Comparison of ENCODE assay signal across 1 cellular context in the genomic region with DNA sequence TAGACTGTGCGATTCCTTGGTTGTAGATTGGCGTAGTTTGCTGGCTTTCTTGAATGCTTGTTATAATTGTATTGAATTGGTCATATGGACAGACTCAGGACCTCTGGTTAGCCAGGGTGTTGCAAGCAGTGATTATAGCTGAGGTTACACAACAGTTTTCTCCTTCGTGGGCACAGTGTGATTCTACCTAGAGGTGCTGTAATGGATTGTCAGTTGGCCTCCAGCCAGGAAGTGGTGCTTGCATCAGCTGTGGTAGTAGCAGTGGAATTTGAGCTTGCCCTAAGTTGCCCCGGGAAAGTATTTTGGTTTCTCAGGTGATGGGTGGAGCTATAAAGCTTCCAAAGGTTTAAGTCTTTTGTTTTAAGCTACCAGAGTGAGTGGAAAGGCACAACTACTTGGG.
TF ChIP-seq lines count a peak whose summit lies in the region.

No MANE protein-coding gene starts in this region.

TF ChIP-seq in GM23338, 12 proteins besides CTCF, POLR2A, EP300 and RAD21 (continued from another document):
- TF ChIP-seq ZNF462 (CRISPR knock-in tag; IDR thresholded peaks at IDR 0.05) (no peak), POLR2AphosphoS5 (IDR thresholded peaks at IDR 0.05; ENCODE audit: low read depth) (no peak), STAT1 (IDR thresholded peaks at IDR 0.05; ENCODE audit: unreplicated experiment) (no peak), EZH2phosphoT487 (IDR thresholded peaks at IDR 0.05; ENCODE audit: unreplicated experiment) (no peak), NANOG (IDR thresholded peaks at IDR 0.05; ENCODE audit: borderline replicate concordance) (no peak), EZH2 (IDR thresholded peaks at IDR 0.05; ENCODE audit: low read depth, unreplicated experiment) (no peak), ZNF331 (CRISPR knock-in tag; IDR thresholded peaks at IDR 0.05; ENCODE audit: low read depth) (no peak), ZNF114 (CRISPR knock-in tag; IDR thresholded peaks at IDR 0.05) (no peak), JUNB (IDR thresholded peaks at IDR 0.05; ENCODE audit: unreplicated experiment) (no peak)
- TF ChIP-seq, protein P1, sequence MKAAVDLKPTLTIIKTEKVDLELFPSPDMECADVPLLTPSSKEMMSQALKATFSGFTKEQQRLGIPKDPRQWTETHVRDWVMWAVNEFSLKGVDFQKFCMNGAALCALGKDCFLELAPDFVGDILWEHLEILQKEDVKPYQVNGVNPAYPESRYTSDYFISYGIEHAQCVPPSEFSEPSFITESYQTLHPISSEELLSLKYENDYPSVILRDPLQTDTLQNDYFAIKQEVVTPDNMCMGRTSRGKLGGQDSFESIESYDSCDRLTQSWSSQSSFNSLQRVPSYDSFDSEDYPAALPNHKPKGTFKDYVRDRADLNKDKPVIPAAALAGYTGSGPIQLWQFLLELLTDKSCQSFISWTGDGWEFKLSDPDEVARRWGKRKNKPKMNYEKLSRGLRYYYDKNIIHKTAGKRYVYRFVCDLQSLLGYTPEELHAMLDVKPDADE (IDR thresholded peaks at IDR 0.05): no peak
